ENCODE assay signal across 7 cellular contexts in genomic region chr10:9657530-9657929, GRCh38.
"Had no signal": no experiment of that assay in that cellular context is flagged by ENCODE, and none has a peak within 500 bp of the region (broad histone marks: within the 10 kb centered on the region; RNA-seq: fewer than 3 reads in every experiment).

No MANE protein-coding gene starts in this region.

- H3K4me3 ChIP-seq: K562 had no signal

- FAIRE-seq: HepG2, HTR-8/SVneo, K562 had no signal

- H3K4me1 Mint-ChIP-seq: IgD-negative memory B cell had no signal

- H3K27ac Mint-ChIP-seq: IgD-negative memory B cell had no signal

- H3K27me3 Mint-ChIP-seq: IgD-negative memory B cell had no signal

- H3K27ac ChIP-seq: HL-60 had no signal

- H3K4me3 Mint-ChIP-seq: IgD-negative memory B cell had no signal

- DNase-seq: KBM-7, KG1 had no signal

- ATAC-seq: HepG2, K562 had no signal
